23 cellular contexts compared by ENCODE assay signal in genomic region chr22:20138417-20138738, GRCh38. TPM values are rescaled to one million over a fixed set of nuclear protein-coding genes. Genes with fewer than 3 reads are reported as not detected.
A peak's percentile ranks its signal among the peaks of the same experiment; 100 is the strongest.
DNase-seq lines count a peak whose midpoint lies in the region; ATAC-seq and TF ChIP-seq lines count a peak whose summit lies in the region.
"Had no signal": no experiment of that assay in that cellular context is flagged by ENCODE, and none has a peak within 500 bp of the region (broad histone marks: within the 10 kb centered on the region; RNA-seq: fewer than 3 reads in every experiment).

No MANE protein-coding gene starts in this region.

- H3K4me1 Mint-ChIP-seq in endodermal cell, result no peaks in the 10 kb centered on the region

- H3K9ac ChIP-seq in endodermal cell (ENCODE audit: extremely low read depth, low read length, poor library complexity, severe bottlenecking), result no peak overlapping the region

- POLR2A ChIA-PET in AG04450 (lab: Yijun Ruan, JAX), result no interaction called here

- intact Hi-C loops in left colon (cut with DNase I, micrococcal nuclease), result no loop called here

- CTCF ChIA-PET in AG04450 (lab: Charles Lee), result no interaction called here

- H3K27me3 ChIP-seq in AG04450 (ENCODE audit: control insufficient read depth, insufficient read depth, low read length) (no peaks in the 10 kb centered on the region), endodermal cell (ENCODE audit: control insufficient read depth, insufficient read depth, low read length, poor library complexity, severe bottlenecking) (no peaks in the 10 kb centered on the region), H7 (ENCODE audit: control insufficient read depth, insufficient read depth, low read length) (no peaks in the 10 kb centered on the region)
- H3K27me3 ChIP-seq: vagina had no signal

- TF ChIP-seq POLR2A in GM18505 (IDR thresholded peaks at IDR 0.05; ENCODE audit: borderline replicate concordance, extremely low read depth, insufficient read depth, insufficient read length), result no peak

- H3K4me3 ChIP-seq in AG04450 (ENCODE audit: low read depth, low read length), result no peak overlapping the region
- no peak overlapping the region for H3K4me3 ChIP-seq in LNCaP clone FGC (ENCODE audit: low read depth, low read length)
- H3K4me3 ChIP-seq in endodermal cell (ENCODE audit: low read length), result no peak overlapping the region
- H3K4me3 ChIP-seq in H7 (ENCODE audit: insufficient read depth, low read depth, low read length), result no peak overlapping the region
- H3K4me3 ChIP-seq: lower lobe of right lung, vagina had no signal

- peak; percentile 57 for ATAC-seq in left colon
- no peak for ATAC-seq in GM18505 (IDR thresholded peaks at IDR 0.05; ENCODE audit: unreplicated experiment)
- ATAC-seq: effector memory CD8-positive, alpha-beta T cell; Panc1 had no signal

- H3K36me3 Mint-ChIP-seq in endodermal cell (ENCODE audit: low read depth), result peaks cover 7% of the 10 kb centered on the region
- H3K36me3 Mint-ChIP-seq: immature natural killer cell had no signal

- H3K27ac ChIP-seq in AG04450 (ENCODE audit: low read depth, low read length) (no peak overlapping the region), endodermal cell (ENCODE audit: low read depth, low read length) (peak overlapping the region; percentile 47)
- H3K27ac ChIP-seq: C4-2B, lower lobe of right lung, vagina had no signal

- TF ChIP-seq CTCF in AG04450 (IDR thresholded peaks at IDR 0.05; ENCODE audit: low read depth, low read length), result 0 out of 2 replicates have a peak, but pooled peaks have one; percentile 3
- peak; percentile 27; the same call in 1 of the 2 replicates for TF ChIP-seq CTCF in LNCaP clone FGC (IDR thresholded peaks at IDR 0.05; ENCODE audit: control insufficient read depth, extremely low read depth, insufficient read depth)
- TF ChIP-seq CTCF in endodermal cell (conservative IDR thresholded peaks at IDR 0.05), result no peak

- WGBS in endodermal cell (ENCODE audit: insufficient coverage in 1 of 2, insufficient read length in 1 of 2), 2 experiments, result 85 to 87% methylated on average over 4 of the region's 4 CpGs

- no peak overlapping the region for H3K4me3 Mint-ChIP-seq in endodermal cell
- H3K4me3 Mint-ChIP-seq: effector memory CD8-positive, alpha-beta T cell; immature natural killer cell; T-helper 2 cell treated with Interferon-gamma antibody and Interleukin-4, amounts not matched to agents 5 μg/mL and 100 μg/mL, for 36 hours had no signal

- no peak for DNase-seq in AG04450 (ENCODE audit: low read depth, low spot score)
- no peak for DNase-seq in LNCaP clone FGC (ENCODE audit: low read depth)
- no peak for DNase-seq in endodermal cell
- no peak for DNase-seq in left colon
- no peak for DNase-seq in NK-92 treated with Interleukin-12 subunit alpha and Interleukin-12 subunit beta, amount 100 ng/mL, for 24 hours (lab: John Stamatoyannopoulos, UW)
- no peak for DNase-seq in germinal center (ENCODE audit: low spot score)
- DNase-seq in H7, result no peak
- DNase-seq: activated CD4-positive, alpha-beta T cell treated with anti-CD3 and anti-CD28 coated beads, Interleukin-2, amount 50 U/mL, for 48 hours; amniotic stem cell; DMS153; effector memory CD8-positive, alpha-beta T cell; GF-D8; GOT3; immature natural killer cell; lower lobe of right lung; NCI-H2081 had no signal

- H3K9me3 Mint-ChIP-seq in endodermal cell, result no peaks in the 10 kb centered on the region
- H3K9me3 Mint-ChIP-seq: effector memory CD8-positive, alpha-beta T cell; immature natural killer cell; T-helper 2 cell treated with Interferon-gamma antibody and Interleukin-4, amounts not matched to agents 5 μg/mL and 100 μg/mL, for 36 hours had no signal

- H3K9me3 ChIP-seq in AG04450 (ENCODE audit: control insufficient read depth, insufficient read depth, low read length) (no peaks in the 10 kb centered on the region; the same call in 1 of the 2 replicates), endodermal cell (ENCODE audit: control insufficient read depth, low read length) (no peaks in the 10 kb centered on the region)
- H3K9me3 ChIP-seq: lower lobe of right lung, vagina had no signal

- H3K4me1 ChIP-seq in endodermal cell (ENCODE audit: control insufficient read depth, insufficient read depth, low read length), result no peaks in the 10 kb centered on the region

- H3K27me3 Mint-ChIP-seq in endodermal cell (ENCODE audit: insufficient read depth), result no peaks in the 10 kb centered on the region
- H3K27me3 Mint-ChIP-seq: effector memory CD8-positive, alpha-beta T cell had no signal

- no peak overlapping the region for H3K27ac Mint-ChIP-seq in endodermal cell
- H3K27ac Mint-ChIP-seq: immature natural killer cell; T-helper 2 cell treated with Interferon-gamma antibody and Interleukin-4, amounts not matched to agents 5 μg/mL and 100 μg/mL, for 36 hours had no signal

- H3K36me3 ChIP-seq in endodermal cell (ENCODE audit: control insufficient read depth, insufficient read depth, low read length) (peaks cover 7% of the 10 kb centered on the region), H7 (replicated peaks; ENCODE audit: control insufficient read depth, insufficient read depth, low read length) (peaks cover 1% of the 10 kb centered on the region)

RNA-seq across cellular contexts. Expression of gene ZDHHC8, which starts 6.8 kb away (rescaled TPM):
- 13.5 and 21.9 TPM in 2 replicates for polyA plus RNA-seq in AG04450 (2011; rRNA removed)
- 12.4 and 15.7 TPM in 2 replicates for polyA minus RNA-seq in AG04450 (2011; rRNA and poly(A)+ RNA removed)
- total RNA-seq in endodermal cell (10 to 100 TPM; 82.2 to 82.3 TPM), left colon (10 to 100 TPM; 36.9 to 37.0 TPM)
- polyA plus RNA-seq in endodermal cell (2013, experiment 1 of 2), result 70.4 TPM
- 56.8 TPM for polyA plus RNA-seq in endodermal cell (2013, experiment 2 of 2)
- total RNA-seq in H7 (2014; rRNA removed; shearing (Covaris generic)), result 15.6 and 16.6 TPM in 2 replicates

RNA-seq across cellular contexts. Expression of gene CCDC188, which starts 12.5 kb away (rescaled TPM):
- polyA plus RNA-seq in AG04450 (2011; rRNA removed), result not detected in 2 replicates
- not detected in 2 replicates for polyA minus RNA-seq in AG04450 (2011; rRNA and poly(A)+ RNA removed)
- total RNA-seq in endodermal cell (not detected), left colon (1 to 10 TPM in 1 of 2 donors, under 1 TPM in 1; 0.58 to 1.5 TPM)
- 2.2 TPM for polyA plus RNA-seq in endodermal cell (2013, experiment 1 of 2)
- 0.87 TPM for polyA plus RNA-seq in endodermal cell (2013, experiment 2 of 2)
- total RNA-seq in H7 (2014; rRNA removed; shearing (Covaris generic)), result not detected in 2 replicates
- total RNA-seq: A673, NCI-H460, vagina had no signal

RNA-seq across cellular contexts. Expression of gene TRMT2A, which starts 21.4 kb away (rescaled TPM):
- 15.6 and 20.4 TPM in 2 replicates for polyA plus RNA-seq in AG04450 (2011; rRNA removed)
- polyA minus RNA-seq in AG04450 (2011; rRNA and poly(A)+ RNA removed), result 28.4 and 36.5 TPM in 2 replicates
- total RNA-seq in endodermal cell (10 to 100 TPM; 45.6 to 55.2 TPM), left colon (10 to 100 TPM; 33.3 to 36.4 TPM)
- 44.3 TPM for polyA plus RNA-seq in endodermal cell (2013, experiment 1 of 2)
- 33.8 TPM for polyA plus RNA-seq in endodermal cell (2013, experiment 2 of 2)
- 78.5 and 88.6 TPM in 2 replicates for total RNA-seq in H7 (2014; rRNA removed; shearing (Covaris generic))

RNA-seq across cellular contexts. Expression of gene RANBP1, which starts 22.5 kb away (rescaled TPM):
- 154 and 174 TPM in 2 replicates for polyA plus RNA-seq in AG04450 (2011; rRNA removed)
- 102 and 126 TPM in 2 replicates for polyA minus RNA-seq in AG04450 (2011; rRNA and poly(A)+ RNA removed)
- total RNA-seq in endodermal cell, result 100 to 1,000 TPM; 320 to 415 TPM
- 514 TPM for polyA plus RNA-seq in endodermal cell (2013, experiment 1 of 2)
- polyA plus RNA-seq in endodermal cell (2013, experiment 2 of 2), result 506 TPM
- 10 to 100 TPM; 57.2 to 80.3 TPM for total RNA-seq in left colon
- total RNA-seq in H7 (2014; rRNA removed; shearing (Covaris generic)), result 564 and 664 TPM in 2 replicates

RNA-seq across cellular contexts. Expression of gene DGCR8, which starts 58.3 kb away (rescaled TPM):
- polyA plus RNA-seq in AG04450 (2011; rRNA removed), result 22.0 and 22.8 TPM in 2 replicates
- 31.4 and 34.2 TPM in 2 replicates for polyA minus RNA-seq in AG04450 (2011; rRNA and poly(A)+ RNA removed)
- total RNA-seq in endodermal cell, result 10 to 100 TPM; 61.3 to 76.1 TPM
- polyA plus RNA-seq in endodermal cell (2013, experiment 1 of 2), result 43.6 TPM
- polyA plus RNA-seq in endodermal cell (2013, experiment 2 of 2), result 34.4 TPM
- total RNA-seq in left colon, result 10 to 100 TPM; 32.7 to 46.8 TPM
- 23.0 and 37.3 TPM in 2 replicates for total RNA-seq in H7 (2014; rRNA removed; shearing (Covaris generic))
